1 cellular context compared by ENCODE assay signal in the genomic region with DNA sequence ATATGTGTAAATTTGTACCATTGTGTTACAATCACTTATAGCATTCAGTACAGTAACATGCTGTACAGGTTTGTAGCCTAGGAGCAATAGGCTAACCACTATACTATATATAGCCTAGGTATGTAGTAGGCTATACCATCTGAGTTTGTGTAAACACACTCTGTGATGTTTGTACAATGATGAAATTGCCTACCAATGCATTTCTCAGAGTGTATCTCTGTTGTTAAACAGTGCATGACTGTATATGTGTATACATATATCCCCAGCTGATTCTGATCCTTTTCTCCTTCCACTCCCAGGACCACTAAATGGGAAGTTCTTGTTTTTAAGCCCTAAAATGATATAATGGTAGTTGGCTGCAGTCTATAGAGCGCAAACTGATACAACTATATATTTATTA.
TF ChIP-seq lines count a peak whose summit lies in the region.

No MANE protein-coding gene starts in this region.

TF ChIP-seq in HepG2, 621 proteins besides CTCF, POLR2A, EP300 and RAD21 (continued from another document):
- TF ChIP-seq ZNF296 (CRISPR knock-in tag; conservative IDR thresholded peaks at IDR 0.05) (no peak), JUND (CRISPR knock-in tag; IDR thresholded peaks at IDR 0.05) (no peak), TCF12 (IDR thresholded peaks at IDR 0.05) (no peak), TCF12 (CRISPR knock-in tag; IDR thresholded peaks at IDR 0.05) (no peak), KAT8 (CRISPR knock-in tag; IDR thresholded peaks at IDR 0.05) (no peak), MEIS1 (CRISPR knock-in tag; IDR thresholded peaks at IDR 0.05; ENCODE audit: borderline replicate concordance) (no peak), GZF1 (CRISPR knock-in tag; IDR thresholded peaks at IDR 0.05) (no peak), RFXANK (CRISPR knock-in tag; IDR thresholded peaks at IDR 0.05) (no peak), HCFC1 (IDR thresholded peaks at IDR 0.05; ENCODE audit: low read depth, low read length) (no peak), SRF (IDR thresholded peaks at IDR 0.05; ENCODE audit: low read depth, low read length) (no peak), ATF7-NPFF (CRISPR knock-in tag; IDR thresholded peaks at IDR 0.05; ENCODE audit: low read depth) (no peak), PHF5A (CRISPR knock-in tag; IDR thresholded peaks at IDR 0.05; ENCODE audit: low read depth, unreplicated experiment) (no peak), U2AF2 (IDR thresholded peaks at IDR 0.05; ENCODE audit: low read depth, low read length) (no peak), RARG (CRISPR knock-in tag; IDR thresholded peaks at IDR 0.05; ENCODE audit: low read depth) (no peak), ZNF136 (CRISPR knock-in tag; IDR thresholded peaks at IDR 0.05; ENCODE audit: low read depth) (no peak), SNAPC2 (CRISPR knock-in tag; IDR thresholded peaks at IDR 0.05) (no peak), CREBL2 (CRISPR knock-in tag; IDR thresholded peaks at IDR 0.05; ENCODE audit: borderline replicate concordance) (no peak), ZNF619 (CRISPR knock-in tag; IDR thresholded peaks at IDR 0.05) (no peak), ZNF501 (CRISPR knock-in tag; IDR thresholded peaks at IDR 0.05) (no peak), ARHGAP35 (CRISPR knock-in tag; IDR thresholded peaks at IDR 0.05; ENCODE audit: borderline replicate concordance) (no peak), FIP1L1 (IDR thresholded peaks at IDR 0.05; ENCODE audit: borderline replicate concordance, insufficient read depth, low read depth, low read length) (no peak)
- TF ChIP-seq, protein P1, sequence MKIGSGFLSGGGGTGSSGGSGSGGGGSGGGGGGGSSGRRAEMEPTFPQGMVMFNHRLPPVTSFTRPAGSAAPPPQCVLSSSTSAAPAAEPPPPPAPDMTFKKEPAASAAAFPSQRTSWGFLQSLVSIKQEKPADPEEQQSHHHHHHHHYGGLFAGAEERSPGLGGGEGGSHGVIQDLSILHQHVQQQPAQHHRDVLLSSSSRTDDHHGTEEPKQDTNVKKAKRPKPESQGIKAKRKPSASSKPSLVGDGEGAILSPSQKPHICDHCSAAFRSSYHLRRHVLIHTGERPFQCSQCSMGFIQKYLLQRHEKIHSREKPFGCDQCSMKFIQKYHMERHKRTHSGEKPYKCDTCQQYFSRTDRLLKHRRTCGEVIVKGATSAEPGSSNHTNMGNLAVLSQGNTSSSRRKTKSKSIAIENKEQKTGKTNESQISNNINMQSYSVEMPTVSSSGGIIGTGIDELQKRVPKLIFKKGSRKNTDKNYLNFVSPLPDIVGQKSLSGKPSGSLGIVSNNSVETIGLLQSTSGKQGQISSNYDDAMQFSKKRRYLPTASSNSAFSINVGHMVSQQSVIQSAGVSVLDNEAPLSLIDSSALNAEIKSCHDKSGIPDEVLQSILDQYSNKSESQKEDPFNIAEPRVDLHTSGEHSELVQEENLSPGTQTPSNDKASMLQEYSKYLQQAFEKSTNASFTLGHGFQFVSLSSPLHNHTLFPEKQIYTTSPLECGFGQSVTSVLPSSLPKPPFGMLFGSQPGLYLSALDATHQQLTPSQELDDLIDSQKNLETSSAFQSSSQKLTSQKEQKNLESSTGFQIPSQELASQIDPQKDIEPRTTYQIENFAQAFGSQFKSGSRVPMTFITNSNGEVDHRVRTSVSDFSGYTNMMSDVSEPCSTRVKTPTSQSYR (CRISPR knock-in tag; IDR thresholded peaks at IDR 0.05; ENCODE audit: borderline replicate concordance), result no peak
- TF ChIP-seq, protein P2, sequence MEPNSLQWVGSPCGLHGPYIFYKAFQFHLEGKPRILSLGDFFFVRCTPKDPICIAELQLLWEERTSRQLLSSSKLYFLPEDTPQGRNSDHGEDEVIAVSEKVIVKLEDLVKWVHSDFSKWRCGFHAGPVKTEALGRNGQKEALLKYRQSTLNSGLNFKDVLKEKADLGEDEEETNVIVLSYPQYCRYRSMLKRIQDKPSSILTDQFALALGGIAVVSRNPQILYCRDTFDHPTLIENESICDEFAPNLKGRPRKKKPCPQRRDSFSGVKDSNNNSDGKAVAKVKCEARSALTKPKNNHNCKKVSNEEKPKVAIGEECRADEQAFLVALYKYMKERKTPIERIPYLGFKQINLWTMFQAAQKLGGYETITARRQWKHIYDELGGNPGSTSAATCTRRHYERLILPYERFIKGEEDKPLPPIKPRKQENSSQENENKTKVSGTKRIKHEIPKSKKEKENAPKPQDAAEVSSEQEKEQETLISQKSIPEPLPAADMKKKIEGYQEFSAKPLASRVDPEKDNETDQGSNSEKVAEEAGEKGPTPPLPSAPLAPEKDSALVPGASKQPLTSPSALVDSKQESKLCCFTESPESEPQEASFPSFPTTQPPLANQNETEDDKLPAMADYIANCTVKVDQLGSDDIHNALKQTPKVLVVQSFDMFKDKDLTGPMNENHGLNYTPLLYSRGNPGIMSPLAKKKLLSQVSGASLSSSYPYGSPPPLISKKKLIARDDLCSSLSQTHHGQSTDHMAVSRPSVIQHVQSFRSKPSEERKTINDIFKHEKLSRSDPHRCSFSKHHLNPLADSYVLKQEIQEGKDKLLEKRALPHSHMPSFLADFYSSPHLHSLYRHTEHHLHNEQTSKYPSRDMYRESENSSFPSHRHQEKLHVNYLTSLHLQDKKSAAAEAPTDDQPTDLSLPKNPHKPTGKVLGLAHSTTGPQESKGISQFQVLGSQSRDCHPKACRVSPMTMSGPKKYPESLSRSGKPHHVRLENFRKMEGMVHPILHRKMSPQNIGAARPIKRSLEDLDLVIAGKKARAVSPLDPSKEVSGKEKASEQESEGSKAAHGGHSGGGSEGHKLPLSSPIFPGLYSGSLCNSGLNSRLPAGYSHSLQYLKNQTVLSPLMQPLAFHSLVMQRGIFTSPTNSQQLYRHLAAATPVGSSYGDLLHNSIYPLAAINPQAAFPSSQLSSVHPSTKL (CRISPR knock-in tag; IDR thresholded peaks at IDR 0.05), result peak; percentile 57
- TF ChIP-seq, protein P3, sequence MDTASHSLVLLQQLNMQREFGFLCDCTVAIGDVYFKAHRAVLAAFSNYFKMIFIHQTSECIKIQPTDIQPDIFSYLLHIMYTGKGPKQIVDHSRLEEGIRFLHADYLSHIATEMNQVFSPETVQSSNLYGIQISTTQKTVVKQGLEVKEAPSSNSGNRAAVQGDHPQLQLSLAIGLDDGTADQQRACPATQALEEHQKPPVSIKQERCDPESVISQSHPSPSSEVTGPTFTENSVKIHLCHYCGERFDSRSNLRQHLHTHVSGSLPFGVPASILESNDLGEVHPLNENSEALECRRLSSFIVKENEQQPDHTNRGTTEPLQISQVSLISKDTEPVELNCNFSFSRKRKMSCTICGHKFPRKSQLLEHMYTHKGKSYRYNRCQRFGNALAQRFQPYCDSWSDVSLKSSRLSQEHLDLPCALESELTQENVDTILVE (CRISPR knock-in tag; IDR thresholded peaks at IDR 0.05), result no peak
- TF ChIP-seq, protein P4, sequence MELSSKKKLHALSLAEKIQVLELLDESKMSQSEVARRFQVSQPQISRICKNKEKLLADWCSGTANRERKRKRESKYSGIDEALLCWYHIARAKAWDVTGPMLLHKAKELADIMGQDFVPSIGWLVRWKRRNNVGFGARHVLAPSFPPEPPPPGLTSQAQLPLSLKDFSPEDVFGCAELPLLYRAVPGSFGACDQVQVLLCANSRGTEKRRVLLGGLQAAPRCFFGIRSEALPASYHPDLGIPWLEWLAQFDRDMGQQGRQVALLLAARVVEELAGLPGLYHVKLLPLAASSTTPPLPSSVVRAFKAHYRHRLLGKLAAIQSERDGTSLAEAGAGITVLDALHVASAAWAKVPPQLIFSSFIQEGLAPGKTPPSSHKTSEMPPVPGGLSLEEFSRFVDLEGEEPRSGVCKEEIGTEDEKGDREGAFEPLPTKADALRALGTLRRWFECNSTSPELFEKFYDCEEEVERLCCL (CRISPR knock-in tag; IDR thresholded peaks at IDR 0.05; ENCODE audit: borderline replicate concordance), result no peak
